ENCODE assay signal across 20 cellular contexts in genomic region chr5:134148316-134148715, GRCh38. TPM values are rescaled to one million over a fixed set of nuclear protein-coding genes. Genes with fewer than 3 reads are reported as not detected.
A peak's percentile ranks its signal among the peaks of the same experiment; 100 is the strongest.
DNase-seq lines count a peak whose midpoint lies in the region; ATAC-seq lines count a peak whose summit lies in the region.
"Had no signal": no experiment of that assay in that cellular context is flagged by ENCODE, and none has a peak within 500 bp of the region (broad histone marks: within the 10 kb centered on the region; RNA-seq: fewer than 3 reads in every experiment).

No MANE protein-coding gene starts in this region.

- no peaks in the 10 kb centered on the region for H3K27me3 Mint-ChIP-seq in activated CD4-positive, alpha-beta T cell treated with anti-CD3 and anti-CD28 coated beads, Interleukin-2, amount 10 ng/mL, durations not matched to agents 24 days and 14 days
- H3K27me3 Mint-ChIP-seq in activated naive CD8-positive, alpha-beta T cell = no peaks in the 10 kb centered on the region

- H3K9me3 ChIP-seq in GM23248 (ENCODE audit: low read depth) = no peaks in the 10 kb centered on the region
- H3K9me3 ChIP-seq: A549, thyroid gland had no signal

- H3K9me2 ChIP-seq in GM23248 (ENCODE audit: insufficient read depth) = no peaks in the 10 kb centered on the region

- DNase-seq in activated CD4-positive, alpha-beta T cell treated with anti-CD3 and anti-CD28 coated beads, Interleukin-2, amount 10 ng/mL, durations not matched to agents 24 days and 14 days = no peak
- no peak for DNase-seq in activated CD4-positive, alpha-beta T cell treated with anti-CD3 and anti-CD28 coated beads, Interleukin-2, amount 50 U/mL, for 4 hours
- DNase-seq in Caki2 (ENCODE audit: low read depth) (peak; percentile 35), mesenteric fat pad (ENCODE audit: low spot score) (peak; percentile 33), NCI-H446 treated with DMSO at 0.1 percent for 48 hours (lab: John Stamatoyannopoulos, UW) (no peak), GM23248 (no peak)
- DNase-seq: activated CD8-positive, alpha-beta memory T cell treated with anti-CD3 and anti-CD28 coated beads, Interleukin-2, amount 50 U/mL, for 4 hours; amygdala; H9; midbrain; NCI-H1694; occipital lobe; stimulated activated CD4-positive, alpha-beta T cell treated with anti-CD3 and anti-CD28 coated beads, Interleukin-4, amount 100 ng/mL, for 24 hours; thyroid gland had no signal

- H3K4me1 Mint-ChIP-seq in activated CD4-positive, alpha-beta T cell treated with anti-CD3 and anti-CD28 coated beads, Interleukin-2, amount 10 ng/mL, durations not matched to agents 24 days and 14 days = peaks cover 32% of the 10 kb centered on the region
- H3K4me1 Mint-ChIP-seq in activated naive CD8-positive, alpha-beta T cell (ENCODE audit: low read depth) = peaks cover 55% of the 10 kb centered on the region

- peaks cover 42% of the 10 kb centered on the region for H3F3A ChIP-seq in GM23248 (ENCODE audit: insufficient read depth)

- H3K9ac ChIP-seq in GM23248 = no peak overlapping the region

- intact Hi-C loops in activated CD4-positive, alpha-beta T cell treated with anti-CD3 and anti-CD28 coated beads, Interleukin-2, amount 10 ng/mL, durations not matched to agents 24 days and 14 days (cut with micrococcal nuclease) = no loop called here

- no peak overlapping the region for H3K4me3 Mint-ChIP-seq in activated CD4-positive, alpha-beta T cell treated with anti-CD3 and anti-CD28 coated beads, Interleukin-2, amount 10 ng/mL, durations not matched to agents 24 days and 14 days
- H3K4me3 Mint-ChIP-seq in activated naive CD8-positive, alpha-beta T cell = no peak overlapping the region
- H3K4me3 Mint-ChIP-seq: CD14-positive monocyte, H9 had no signal

- no peak overlapping the region for H3K4me2 ChIP-seq in GM23248 (ENCODE audit: unreplicated experiment)
- H3K4me2 ChIP-seq: A549 had no signal

- peaks cover 88% of the 10 kb centered on the region for H3K79me2 ChIP-seq in GM23248 (ENCODE audit: insufficient read depth)

- no peak overlapping the region for H2AFZ ChIP-seq in GM23248

- H3K36me3 ChIP-seq in GM23248 (ENCODE audit: low read depth) = peaks cover 28% of the 10 kb centered on the region

- 62 to 77% methylated on average over 2 of the region's 2 CpGs for WGBS in GM23248 (ENCODE audit: low coverage in 1 of 2, low lambda C conversion rate in 2 of 2, missing lambda C conversion rate in 2 of 2), 2 experiments

- H3K4me1 ChIP-seq in GM23248 (ENCODE audit: insufficient read depth) = peaks cover 9% of the 10 kb centered on the region

- ATAC-seq in HG02870 (IDR thresholded peaks at IDR 0.05; ENCODE audit: unreplicated experiment) = no peak
- ATAC-seq: A549, Panc1 had no signal

- no peaks in the 10 kb centered on the region for H3K27me3 ChIP-seq in GM23248 (replicated peaks; ENCODE audit: insufficient read depth)
- H3K27me3 ChIP-seq: thyroid gland had no signal

- in situ Hi-C loops in Caki2 (cut with HindIII; ENCODE audit: low pct_unique_long_range_greater_than_20kb, low sequenced_read_pairs) (no loop called here), GM23248 (cut with MboI) (no loop called here)

- H3K36me3 Mint-ChIP-seq in activated CD4-positive, alpha-beta T cell treated with anti-CD3 and anti-CD28 coated beads, Interleukin-2, amount 10 ng/mL, durations not matched to agents 24 days and 14 days (ENCODE audit: low read depth) = peaks cover 55% of the 10 kb centered on the region
- peaks cover 5% of the 10 kb centered on the region for H3K36me3 Mint-ChIP-seq in activated naive CD8-positive, alpha-beta T cell

- H3K27ac ChIP-seq in GM23248 = no peak overlapping the region
- H3K27ac ChIP-seq: A549, thyroid gland, VCaP had no signal

- no peaks in the 10 kb centered on the region for H3K9me3 Mint-ChIP-seq in activated CD4-positive, alpha-beta T cell treated with anti-CD3 and anti-CD28 coated beads, Interleukin-2, amount 10 ng/mL, durations not matched to agents 24 days and 14 days
- H3K9me3 Mint-ChIP-seq in activated naive CD8-positive, alpha-beta T cell (ENCODE audit: low read depth) = no peaks in the 10 kb centered on the region
- H3K9me3 Mint-ChIP-seq: CD14-positive monocyte, H9 had no signal

- peak overlapping the region; percentile 63 for H3K27ac Mint-ChIP-seq in activated CD4-positive, alpha-beta T cell treated with anti-CD3 and anti-CD28 coated beads, Interleukin-2, amount 10 ng/mL, durations not matched to agents 24 days and 14 days
- H3K27ac Mint-ChIP-seq in activated naive CD8-positive, alpha-beta T cell = peak overlapping the region; percentile 47
- H3K27ac Mint-ChIP-seq: H9 had no signal

- H3K4me3 ChIP-seq in GM23248 = no peak overlapping the region
- H3K4me3 ChIP-seq: A549, thyroid gland had no signal

- peaks cover 8% of the 10 kb centered on the region; the same call in 1 of the 2 replicates for H4K20me1 ChIP-seq in GM23248 (ENCODE audit: insufficient read depth)

RNA-seq across cellular contexts. Expression of gene SKP1, which starts 28.4 kb away (rescaled TPM):
- 266 and 289 TPM in 2 replicates for total RNA-seq in activated CD4-positive, alpha-beta T cell treated with anti-CD3 and anti-CD28 coated beads, Interleukin-2, amount 10 ng/mL, durations not matched to agents 24 days and 14 days
- total RNA-seq in Caki2 (2014; rRNA removed; shearing (Covaris generic); ENCODE audit: low replicate concordance) = 616 and 685 TPM in 2 replicates
- 288 TPM for total RNA-seq in mesenteric fat pad
- total RNA-seq in GM23248 (2014; rRNA removed; shearing (Covaris generic)) = 238 and 245 TPM in 2 replicates
- 1,125 and 1,145 TPM in 2 replicates for polyA plus RNA-seq in GM23248 (2016; fragmentation: Nextera tagmentation; extraction: Ambion mirVana)

RNA-seq across cellular contexts. Expression of gene TCF7, which starts 33.8 kb away (rescaled TPM):
- total RNA-seq in activated CD4-positive, alpha-beta T cell treated with anti-CD3 and anti-CD28 coated beads, Interleukin-2, amount 10 ng/mL, durations not matched to agents 24 days and 14 days = 112 and 113 TPM in 2 replicates
- total RNA-seq in Caki2 (2014; rRNA removed; shearing (Covaris generic); ENCODE audit: low replicate concordance) = 1.1 and 2.5 TPM in 2 replicates
- total RNA-seq in mesenteric fat pad = 3.9 TPM
- 1.4 and 2.5 TPM in 2 replicates for total RNA-seq in GM23248 (2014; rRNA removed; shearing (Covaris generic))
- polyA plus RNA-seq in GM23248 (2016; fragmentation: Nextera tagmentation; extraction: Ambion mirVana) = 2.4 and 2.7 TPM in 2 replicates
- total RNA-seq: occipital lobe had no signal

Comparison
In these comparisons a context has a peak if more than half of its experiments do, and no peak if none do; other contexts are left out.
1. DNase-seq: peak in Caki2 (single experiment) and mesenteric fat pad (single experiment); none in activated CD4-positive, alpha-beta T cell treated with anti-CD3 and anti-CD28 coated beads, Interleukin-2, amount 10 ng/mL, durations not matched to agents 24 days and 14 days (single experiment), activated CD4-positive, alpha-beta T cell treated with anti-CD3 and anti-CD28 coated beads, Interleukin-2, amount 50 U/mL, for 4 hours (0 of 2), NCI-H446 treated with DMSO at 0.1 percent for 48 hours (single experiment) and GM23248 (single experiment).
2. RNA of gene TCF7, which starts 33.8 kb away (total RNA-seq): 112 to 113 TPM in activated CD4-positive, alpha-beta T cell treated with anti-CD3 and anti-CD28 coated beads, Interleukin-2, amount 10 ng/mL, durations not matched to agents 24 days and 14 days; 3.9 TPM in mesenteric fat pad (single experiment), 1.1 to 2.5 TPM in Caki2 and 1.4 to 2.5 TPM in GM23248; every median in the first group is over 10 times any median in the second.